ENCODE assay signal across 6 cellular contexts in genomic region chr17:44069974-44070454, GRCh38. TPM values are rescaled to one million over a fixed set of nuclear protein-coding genes. Genes with fewer than 3 reads are reported as not detected.
DNase-seq lines count a peak whose midpoint lies in the region; TF ChIP-seq lines count a peak whose summit lies in the region.

No MANE protein-coding gene starts in this region.

- no peak overlapping the region for H2AK5ac ChIP-seq in neuronal stem cell (ENCODE audit: low read depth, low read length)

- peak overlapping the region; percentile 61 for H2AFZ ChIP-seq in neuronal stem cell (ENCODE audit: low read length)

- no peak for TF ChIP-seq POLR2A in breast epithelium (IDR thresholded peaks at IDR 0.05)

- no peaks in the 10 kb centered on the region for H3K9me3 ChIP-seq in breast epithelium
- H3K9me3 ChIP-seq in neuronal stem cell (replicated peaks in 1 of 2; ENCODE audit: control insufficient read depth in 2 of 2, insufficient read depth in 1 of 2, low read depth in 1 of 2, low read length in 2 of 2), result no peaks in the 10 kb centered on the region

- no peak overlapping the region for H3K9ac ChIP-seq in neuronal stem cell (ENCODE audit: low read depth, low read length, poor library complexity)

- H3K4me1 ChIP-seq in breast epithelium (peaks cover 4 to 5% of the 10 kb centered on the region in 2 donors), neuronal stem cell (ENCODE audit: control insufficient read depth in 2 of 2, insufficient read depth in 1 of 2, low read depth in 1 of 2, low read length in 2 of 2) (peaks cover 10 to 11% of the 10 kb centered on the region in 2 donors)

- H2BK12ac ChIP-seq in neuronal stem cell (ENCODE audit: low read length), result no peak overlapping the region

- H3K4ac ChIP-seq in neuronal stem cell (ENCODE audit: low read length), result no peak overlapping the region

- H3K23ac ChIP-seq in neuronal stem cell (ENCODE audit: low read depth, low read length, poor library complexity), result no peak overlapping the region

- peak overlapping the region; percentile 55 to 72 (median 56) for H3K4me3 ChIP-seq in breast epithelium
- peak overlapping the region; percentile 7 to 73 for H3K4me3 ChIP-seq in neuronal stem cell (ENCODE audit: low read length in 2 of 2)

- no CpG with 5 or more reads among the region's 7 CpGs for WGBS in neuronal stem cell (ENCODE audit: extremely low coverage in 2 of 2, insufficient read length in 2 of 2, insufficient replicate concordance in 1 of 2), 2 donors

- intact Hi-C loops in breast epithelium (cut with DNase I; ENCODE audit: low total_unique reads), result no loop called here

- H2BK120ac ChIP-seq in neuronal stem cell (ENCODE audit: low read depth, low read length), result no peak overlapping the region

- H3K27ac ChIP-seq in C4-2B (peak overlapping the region; percentile 82), breast epithelium (peak overlapping the region; percentile 68 to 71), neuronal stem cell (replicated peaks; ENCODE audit: low read length) (peak overlapping the region; percentile 85)

- peaks cover 1% of the 10 kb centered on the region for H3K79me1 ChIP-seq in neuronal stem cell (ENCODE audit: low read depth, low read length)

- H3K36me3 ChIP-seq in breast epithelium, result no peaks in the 10 kb centered on the region
- peaks cover 9 to 22% of the 10 kb centered on the region in 2 donors for H3K36me3 ChIP-seq in neuronal stem cell (replicated peaks in 1 of 2; ENCODE audit: control insufficient read depth in 2 of 2, insufficient read depth in 2 of 2, low read length in 2 of 2)

- H3K4me2 ChIP-seq in neuronal stem cell (ENCODE audit: insufficient read depth, low read length, poor library complexity, severe bottlenecking), result peak overlapping the region; percentile 54

- H3K18ac ChIP-seq in neuronal stem cell (ENCODE audit: low read length), result peak overlapping the region; percentile 11

- no peak overlapping the region for H2BK5ac ChIP-seq in neuronal stem cell (ENCODE audit: low read length)

- H3K27me3 ChIP-seq in breast epithelium, result no peaks in the 10 kb centered on the region
- H3K27me3 ChIP-seq in neuronal stem cell (ENCODE audit: control insufficient read depth in 3 of 3, insufficient read depth in 3 of 3, low read depth in 1 of 3, low read length in 3 of 3), result no peaks in the 10 kb centered on the region

- no peak overlapping the region for H2BK15ac ChIP-seq in neuronal stem cell (ENCODE audit: low read length)

- DNase-seq in HK-2 (ENCODE audit: unreplicated experiment) (peak; percentile 35), breast epithelium (ENCODE audit: low spot score in 2 of 2) (no peak), neuronal stem cell (ENCODE audit: low spot score) (no peak), NCI-H1092 treated with DMSO at 0.1 percent for 48 hours (lab: John Stamatoyannopoulos, UW) (no peak)
- no peak for DNase-seq in activated CD4-positive, CD25-positive, alpha-beta regulatory T cell (lab: John Stamatoyannopoulos, UW)

- H4K91ac ChIP-seq in neuronal stem cell (ENCODE audit: low read depth, low read length, poor library complexity), result no peak overlapping the region

- no peak overlapping the region for H4K8ac ChIP-seq in neuronal stem cell (ENCODE audit: low read depth, low read length)

- no peak overlapping the region for H3K14ac ChIP-seq in neuronal stem cell (ENCODE audit: low read length)

- TF ChIP-seq CTCF in C4-2B (conservative IDR thresholded peaks at IDR 0.05), result no peak
- TF ChIP-seq CTCF in breast epithelium (IDR thresholded peaks at IDR 0.05), result no peak

RNA-seq across cellular contexts. Expression of gene G6PC3, which starts 0.5 kb away (rescaled TPM):
- 10 to 100 TPM; 34.7 to 39.8 (median 35.4) TPM for total RNA-seq in breast epithelium
- 126 TPM for polyA plus RNA-seq in neuronal stem cell (2013, experiment 1 of 2)
- polyA plus RNA-seq in neuronal stem cell (2013, experiment 2 of 2), result 131 TPM

RNA-seq across cellular contexts. Expression of gene LSM12, which starts 3.5 kb away (rescaled TPM):
- total RNA-seq in breast epithelium, result 10 to 100 TPM; 36.8 to 45.4 (median 43.6) TPM
- 88.7 TPM for polyA plus RNA-seq in neuronal stem cell (2013, experiment 1 of 2)
- 90.7 TPM for polyA plus RNA-seq in neuronal stem cell (2013, experiment 2 of 2)

RNA-seq across cellular contexts. Expression of gene HDAC5, which starts 53.4 kb away (rescaled TPM):
- total RNA-seq in breast epithelium, result 10 to 100 TPM; 66.5 to 79.3 (median 75.4) TPM
- 43.3 TPM for polyA plus RNA-seq in neuronal stem cell (2013, experiment 1 of 2)
- polyA plus RNA-seq in neuronal stem cell (2013, experiment 2 of 2), result 44.0 TPM

RNA-seq across cellular contexts. Expression of gene TMEM101, which starts 55.3 kb away (rescaled TPM):
- total RNA-seq in breast epithelium, result 10 to 100 TPM; 28.6 to 80.8 (median 41.0) TPM
- polyA plus RNA-seq in neuronal stem cell (2013, experiment 1 of 2), result 24.5 TPM
- 24.9 TPM for polyA plus RNA-seq in neuronal stem cell (2013, experiment 2 of 2)
